Comparison of ENCODE assay signal across 23 cellular contexts in genomic region chr15:95698230-95698629, GRCh38.
"Had no signal": no experiment of that assay in that cellular context is flagged by ENCODE, and none has a peak within 500 bp of the region (broad histone marks: within the 10 kb centered on the region; RNA-seq: fewer than 3 reads in every experiment).

No MANE protein-coding gene starts in this region.

- H3K4me3 ChIP-seq: colonic mucosa, gastrocnemius medialis, mucosa of descending colon, neural progenitor cell, right lobe of liver, smooth muscle cell, stomach, thyroid gland, vagina had no signal

- H3K4me1 ChIP-seq: colonic mucosa, gastrocnemius medialis, neural progenitor cell, parathyroid adenoma, right lobe of liver, stomach, thyroid gland, vagina had no signal

- FAIRE-seq: kidney had no signal

- H2AFZ ChIP-seq: neural progenitor cell, parathyroid adenoma had no signal

- H3K9ac ChIP-seq: neural progenitor cell, parathyroid adenoma had no signal

- H3K9me3 ChIP-seq: colonic mucosa, gastrocnemius medialis, thyroid gland had no signal

- H3K27ac ChIP-seq: colonic mucosa, epithelial cell of prostate, gastrocnemius medialis, neural progenitor cell, parathyroid adenoma, right lobe of liver, stomach, thyroid gland, vagina had no signal

- H3K4me2 ChIP-seq: neural progenitor cell, smooth muscle cell had no signal

- H3K79me2 ChIP-seq: parathyroid adenoma had no signal

- ATAC-seq: esophagus mucosa; gastrocnemius medialis; left lobe of liver; mucosa of descending colon; naive thymus-derived CD4-positive, alpha-beta T cell; right lobe of liver; stimulated activated effector memory CD8-positive, alpha-beta T cell treated with anti-CD3 and anti-CD28 coated beads, Interleukin-12 subunit alpha, Interleukin-12 subunit beta, amount 100 ng/mL, for 72 hours had no signal

- H3K27me3 ChIP-seq: colonic mucosa, gastrocnemius medialis, neural progenitor cell, right lobe of liver, stomach, thyroid gland, vagina had no signal

- DNase-seq: colonic mucosa; effector CD8-positive, alpha-beta T cell; gastrocnemius medialis; head of caudate nucleus; kidney; mesenchymal stem cell; mucosa of descending colon; naive thymus-derived CD4-positive, alpha-beta T cell; right lobe of liver; stimulated activated CD4-positive, alpha-beta T cell treated with anti-CD3 and anti-CD28 coated beads, Interleukin-2, amount 100 ng/mL, for 24 hours; stimulated activated CD4-positive, alpha-beta T cell treated with anti-CD3 and anti-CD28 coated beads, Interleukin-4, amount 100 ng/mL, for 24 hours; stimulated activated naive CD4-positive, alpha-beta T cell treated with Interleukin-2 at 50 U/mL for 16 hours; stomach; thyroid gland; trophoblast cell had no signal

- H3K36me3 ChIP-seq: colonic mucosa, gastrocnemius medialis, right lobe of liver, stomach, thyroid gland, vagina had no signal
